ENCODE assay signal across 8 cellular contexts in the genomic region with DNA sequence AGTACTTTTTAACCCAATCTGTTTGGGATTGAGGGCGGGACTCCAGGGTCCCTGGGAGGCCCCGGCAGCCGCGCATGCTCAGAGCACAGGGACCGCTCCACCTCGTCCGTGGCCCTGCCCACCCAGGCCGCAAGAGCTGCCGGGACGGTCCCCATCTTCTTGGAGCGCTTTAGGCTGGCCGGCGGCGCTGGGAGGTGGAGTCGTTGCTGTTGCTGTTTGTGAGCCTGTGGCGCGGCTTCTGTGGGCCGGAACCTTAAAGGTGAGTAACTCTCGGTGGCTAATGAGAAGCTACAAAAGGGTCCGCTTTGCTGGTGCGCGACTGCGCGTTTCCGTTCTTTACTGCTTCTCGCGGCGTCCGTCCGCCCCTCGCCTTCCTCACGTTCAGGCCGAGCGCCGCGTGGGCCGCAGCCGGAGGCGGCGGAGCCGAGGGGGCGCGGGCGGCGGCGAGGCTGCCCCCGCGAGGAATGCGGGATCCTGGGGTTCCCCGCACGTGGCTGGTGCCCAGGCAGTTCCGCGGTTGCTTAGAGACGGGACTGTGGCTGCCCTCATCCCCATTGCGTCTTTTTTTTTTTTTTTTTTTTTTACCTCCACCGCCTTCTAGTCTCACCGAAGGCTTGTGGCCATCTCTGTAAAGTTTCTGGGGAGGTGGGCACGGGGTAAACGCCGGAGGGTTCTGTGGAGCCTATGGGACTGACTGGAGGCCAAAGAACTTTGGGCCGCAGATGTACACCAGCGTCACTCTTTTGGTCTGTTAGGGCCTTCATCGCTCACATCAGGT. TPM values are rescaled to one million over a fixed set of nuclear protein-coding genes. Genes with fewer than 3 reads are reported as not detected.
DNase-seq lines count a peak whose midpoint lies in the region; ATAC-seq and TF ChIP-seq lines count a peak whose summit lies in the region.

A gene (plus strand): TSS at position 154 of the 778 bp plus-strand sequence. CDS start 2,090 bp downstream, outside the sequence.

- peak within 1 kb of the TSS; percentile 80 for H3K4me3 Mint-ChIP-seq in dendritic cell treated with granulocyte-macrophage colony-stimulating factor and Interleukin-4, amounts not matched to agents 40 ng/mL and 50 ng/mL, for 4 days

- peak within 1 kb of the TSS; percentile 77 for H3K27ac Mint-ChIP-seq in dendritic cell treated with granulocyte-macrophage colony-stimulating factor and Interleukin-4, amounts not matched to agents 40 ng/mL and 50 ng/mL, for 4 days

- peak; percentile 95 for DNase-seq in NCI-H748 (lab: John Stamatoyannopoulos, UW; ENCODE audit: unreplicated experiment)
- peak; percentile 79 to 94 for DNase-seq in activated CD4-positive, alpha-beta T cell treated with anti-CD3 and anti-CD28 coated beads, Interleukin-2, amount 50 U/mL, for 24 hours (ENCODE audit: low read depth in 1 of 2, low spot score in 1 of 2)
- DNase-seq in left lung: peak; percentile 94 to 98
- DNase-seq in stimulated activated CD4-positive, alpha-beta T cell treated with anti-CD3 and anti-CD28 coated beads, Interleukin-2, amount 100 ng/mL, for 48 hours: peak; percentile 92 to 93

- peaks cover 49% of the 10 kb centered on the region for H4K20me1 ChIP-seq in BLaER1

- peak within 1 kb of the TSS; percentile 88 for H3K27ac ChIP-seq in BLaER1
- peak within 1 kb of the TSS; percentile 82 to 86 for H3K27ac ChIP-seq in left lung

- H3K4me1 Mint-ChIP-seq in dendritic cell treated with granulocyte-macrophage colony-stimulating factor and Interleukin-4, amounts not matched to agents 40 ng/mL and 50 ng/mL, for 4 days (ENCODE audit: low read depth): peaks cover 6% of the 10 kb centered on the region

- ATAC-seq in GM19324 (IDR thresholded peaks at IDR 0.05; ENCODE audit: low FRiP score, unreplicated experiment) (peak; percentile 98), HG03469 (IDR thresholded peaks at IDR 0.05; ENCODE audit: unreplicated experiment) (peak; percentile 88), left lung (peak; percentile 100)

- H3K27me3 ChIP-seq in BLaER1 (no peaks in the 10 kb centered on the region), left lung (no peaks in the 10 kb centered on the region)

- H3K36me3 ChIP-seq in BLaER1 (peaks cover 27% of the 10 kb centered on the region), left lung (peaks cover 0 to 21% of the 10 kb centered on the region in 2 donors)

- H3K9me3 ChIP-seq in BLaER1: no peaks in the 10 kb centered on the region
- no peaks in the 10 kb centered on the region for H3K9me3 ChIP-seq in left lung

- H3K4me3 ChIP-seq in BLaER1: peak within 1 kb of the TSS; percentile 85
- H3K4me3 ChIP-seq in left lung: peak within 1 kb of the TSS; percentile 76 to 78

- TF ChIP-seq CTCF in left lung (IDR thresholded peaks at IDR 0.05): no peak

- peaks cover 20% of the 10 kb centered on the region for H3K36me3 Mint-ChIP-seq in dendritic cell treated with granulocyte-macrophage colony-stimulating factor and Interleukin-4, amounts not matched to agents 40 ng/mL and 50 ng/mL, for 4 days (ENCODE audit: low read depth)

- peaks cover 8% of the 10 kb centered on the region for H3K27me3 Mint-ChIP-seq in dendritic cell treated with granulocyte-macrophage colony-stimulating factor and Interleukin-4, amounts not matched to agents 40 ng/mL and 50 ng/mL, for 4 days

- H3K4me1 ChIP-seq in BLaER1: peaks cover 24% of the 10 kb centered on the region
- peaks cover 0 to 23% of the 10 kb centered on the region in 2 donors for H3K4me1 ChIP-seq in left lung

- H3K4me2 ChIP-seq in BLaER1: peak within 1 kb of the TSS; percentile 85

- H3K9me3 Mint-ChIP-seq in dendritic cell treated with granulocyte-macrophage colony-stimulating factor and Interleukin-4, amounts not matched to agents 40 ng/mL and 50 ng/mL, for 4 days: no peaks in the 10 kb centered on the region

- peak within 1 kb of the TSS; percentile 91 for H3K9ac ChIP-seq in BLaER1

- intact Hi-C loops in dendritic cell treated with granulocyte-macrophage colony-stimulating factor and Interleukin-4, amounts not matched to agents 40 ng/mL and 50 ng/mL, for 4 days (cut with micrococcal nuclease): loop anchor here (2.0 to 10.0 kb wide), 2 partner anchors 104 to 214 kb away; a partner anchor contains a TSS
- intact Hi-C loops in left lung (cut with DNase I): no loop called here

RNA-seq across cellular contexts. Expression of the gene that starts here (rescaled TPM):
- 10 to 100 TPM; 61.9 to 82.4 TPM for total RNA-seq in left lung

Comparison
In these comparisons a context has a peak if more than half of its experiments do, and no peak if none do; other contexts are left out.
1. Peak in every context shown above with its lines: DNase-seq, ATAC-seq, H3K4me3 ChIP-seq and H3K27ac ChIP-seq.